In the genomic region with DNA sequence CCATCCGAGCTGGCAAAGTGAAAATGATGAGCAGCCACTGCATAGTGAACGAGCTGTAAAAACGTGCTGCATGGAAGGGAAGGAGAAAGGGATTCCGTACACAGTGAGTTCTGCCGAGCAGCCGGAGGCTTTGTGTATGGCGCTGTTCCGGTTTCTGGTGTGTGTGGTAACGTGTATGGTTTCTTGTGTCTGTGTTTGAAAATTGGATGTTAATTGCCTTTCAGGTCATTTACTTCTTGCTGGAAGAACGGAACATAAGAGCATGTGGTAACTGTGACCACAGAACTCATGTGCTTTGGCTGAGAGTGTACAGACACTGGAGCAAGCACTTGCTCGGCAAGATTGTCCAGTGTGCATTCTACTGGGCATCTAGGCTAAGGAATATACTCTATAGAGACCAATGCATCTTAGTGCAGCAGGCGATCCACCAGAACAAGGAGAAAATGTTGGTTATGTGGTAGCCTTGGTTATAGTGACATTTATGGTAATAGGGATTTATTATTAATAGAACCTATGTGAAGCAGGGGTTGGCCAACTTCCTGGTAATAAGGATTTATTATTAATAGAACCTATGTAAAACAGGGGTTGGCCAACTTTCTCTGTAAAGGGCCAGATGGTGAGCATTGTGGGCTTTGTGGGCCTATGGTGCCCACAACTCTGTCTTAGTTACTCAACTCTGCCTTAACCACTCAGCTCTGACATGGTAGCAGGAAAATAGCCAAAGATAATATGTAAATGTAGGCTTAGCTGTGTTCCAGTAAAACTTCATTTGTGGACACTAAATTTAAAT, we compare ENCODE assay signal across 8 cellular contexts. TPM values are rescaled to one million over a fixed set of nuclear protein-coding genes. Genes with fewer than 3 reads are reported as not detected.
DNase-seq lines count a peak whose midpoint lies in the region; ATAC-seq and FAIRE-seq lines count a peak whose summit lies in the region.

No MANE protein-coding gene starts in this region.

- ATAC-seq in GM21737 (IDR thresholded peaks at IDR 0.05; ENCODE audit: unreplicated experiment): peak; percentile 59
- no peak for ATAC-seq in left ventricle myocardium superior

- H3K27ac ChIP-seq in Karpas-422 (ENCODE audit: low read length): peak overlapping the region; percentile 99

- peak overlapping the region; percentile 92 for H3K9ac ChIP-seq in Karpas-422 (ENCODE audit: low read length)

- H3K79me2 ChIP-seq in Karpas-422 (ENCODE audit: low read length): peaks cover 40% of the 10 kb centered on the region

- intact Hi-C loops in left ventricle myocardium superior (cut with micrococcal nuclease): loop anchor here (5.0 kb wide), 1 partner anchor 177 kb away; no protein-coding TSS in a partner anchor

- no peaks in the 10 kb centered on the region for H3K27me3 ChIP-seq in Karpas-422 (ENCODE audit: low read length)

- peaks cover 93% of the 10 kb centered on the region for H3K4me1 ChIP-seq in Karpas-422 (ENCODE audit: low read length)

- peak; percentile 89 for FAIRE-seq in GM18507 (lab: Jason Lieb, UNC)

- H4K20me1 ChIP-seq in Karpas-422 (ENCODE audit: insufficient read depth, low read depth, low read length): no peaks in the 10 kb centered on the region

- DNase-seq in GM18507 (ENCODE audit: extremely low spot score, insufficient read length, low read depth) (no peak), Karpas-422 (peak; percentile 92), fibroblast of peridontal ligament (ENCODE audit: extremely low read depth) (peak; percentile 27), UCSD-AML1 (lab: John Stamatoyannopoulos, UW; ENCODE audit: unreplicated experiment) (no peak), NCI-H1930 (lab: John Stamatoyannopoulos, UW) (no peak), left ventricle myocardium superior (no peak)
- DNase-seq in stimulated activated CD4-positive, alpha-beta T cell treated with anti-CD3 and anti-CD28 coated beads, Interleukin-4, amount 100 ng/mL, for 24 hours: no peak

- H3K4me2 ChIP-seq in Karpas-422 (ENCODE audit: low read depth, low read length, poor library complexity, severe bottlenecking): peak overlapping the region; percentile 94

- H3K36me3 ChIP-seq in Karpas-422 (ENCODE audit: insufficient read depth, low read length): peaks cover 3% of the 10 kb centered on the region

- H2AFZ ChIP-seq in Karpas-422 (ENCODE audit: low read length): no peak overlapping the region

- H3K4me3 ChIP-seq in Karpas-422 (ENCODE audit: low read length): peak overlapping the region; percentile 66

- H3K9me3 ChIP-seq in Karpas-422 (ENCODE audit: low read length): no peaks in the 10 kb centered on the region

- no peaks in the 10 kb centered on the region for H3K9me2 ChIP-seq in Karpas-422 (replicated peaks; ENCODE audit: insufficient read depth, low read length)

RNA-seq across cellular contexts. Expression of gene GRAMD1B, which starts 49.2 kb away (rescaled TPM):
- 59.9 and 79.0 TPM in 2 replicates for total RNA-seq in Karpas-422 (2014; rRNA removed; shearing (Covaris generic); ENCODE audit: low replicate concordance)
- total RNA-seq in left ventricle myocardium superior: 12.2 TPM

Comparison
In these comparisons a context has a peak if more than half of its experiments do, and no peak if none do; other contexts are left out.
1. DNase-seq: peak in Karpas-422 (single experiment) and fibroblast of peridontal ligament (single experiment); none in GM18507 (single experiment), stimulated activated CD4-positive, alpha-beta T cell treated with anti-CD3 and anti-CD28 coated beads, Interleukin-4, amount 100 ng/mL, for 24 hours (single experiment), UCSD-AML1 (single experiment), NCI-H1930 (0 of 2) and left ventricle myocardium superior (single experiment).